In genomic region chr15:90901799-90902655, GRCh38 we compare ENCODE assay signal across 8 cellular contexts. TPM values are rescaled to one million over a fixed set of nuclear protein-coding genes. Genes with fewer than 3 reads are reported as not detected.
DNase-seq lines count a peak whose midpoint lies in the region; ATAC-seq, FAIRE-seq and TF ChIP-seq lines count a peak whose summit lies in the region.

No MANE protein-coding gene starts in this region.

- no peak overlapping the region for H3K4ac ChIP-seq in H1 (replicated peaks; ENCODE audit: insufficient read length, low read depth, low read length)

- peaks cover 28% of the 10 kb centered on the region for H3K4me1 Mint-ChIP-seq in CD8-positive, alpha-beta T cell (ENCODE audit: low read depth)

- H2BK20ac ChIP-seq in H1 (ENCODE audit: low read length): no peak overlapping the region

- peak overlapping the region; percentile 12 for H2AFZ ChIP-seq in H1 (ENCODE audit: low read length)

- no peaks in the 10 kb centered on the region for H3K27me3 Mint-ChIP-seq in CD8-positive, alpha-beta T cell (ENCODE audit: low read depth)

- no peak overlapping the region for H2AK5ac ChIP-seq in H1 (ENCODE audit: low read depth, low read length)

- peak overlapping the region; percentile 89 for H3K4me3 ChIP-seq in CD8-positive, alpha-beta T cell (ENCODE audit: low read depth, low read length)
- H3K4me3 ChIP-seq in H1 (ENCODE audit: extremely low read depth in 1 of 4, insufficient read depth in 2 of 4, low read depth in 3 of 4, low read length in 4 of 4) (peak overlapping the region; percentile 52 to 77 (median 73)), mesodermal cell (ENCODE audit: extremely low read depth, insufficient read depth, low read length, poor library complexity, severe bottlenecking) (peak overlapping the region; percentile 49)

- TF ChIP-seq POLR2A in H1 (IDR thresholded peaks at IDR 0.05; ENCODE audit: control extremely low read depth in 1 of 2, low read depth in 2 of 2, low read length in 2 of 2): no peak

- H3K36me3 Mint-ChIP-seq in CD8-positive, alpha-beta T cell: peaks cover 27% of the 10 kb centered on the region

- ATAC-seq in CD8-positive, alpha-beta T cell: peak; percentile 69
- ATAC-seq in GM19328 (IDR thresholded peaks at IDR 0.05; ENCODE audit: unreplicated experiment): peak; percentile 52
- ATAC-seq in HG03460 (IDR thresholded peaks at IDR 0.05; ENCODE audit: unreplicated experiment): peak; percentile 63

- TF ChIP-seq RAD21 in H1 (IDR thresholded peaks at IDR 0.05 in 1 of 2, conservative IDR thresholded peaks at IDR 0.05 in 1 of 2; ENCODE audit: low read depth in 2 of 2, low read length in 2 of 2): no peak; a peak in 1 of 4 replicates

- no peaks in the 10 kb centered on the region for H3K79me2 ChIP-seq in H1 (ENCODE audit: control insufficient read depth in 1 of 2, insufficient read depth in 2 of 2, low read length in 2 of 2)

- no peak overlapping the region for H2BK120ac ChIP-seq in H1 (replicated peaks; ENCODE audit: low read depth, low read length)

- peaks cover 0 to 5% of the 10 kb centered on the region in 2 experiments for H4K20me1 ChIP-seq in H1 (replicated peaks in 1 of 2; ENCODE audit: control insufficient read depth in 1 of 2, insufficient read depth in 2 of 2, low read length in 2 of 2)

- peak; percentile 42 to 83 (median 68) for DNase-seq in CD8-positive, alpha-beta T cell
- DNase-seq in NCI-H748 treated with DMSO at 0.1 percent for 48 hours (lab: John Stamatoyannopoulos, UW) (peak; percentile 12), H1 (ENCODE audit: low read depth in 1 of 2, low spot score in 2 of 2) (peak in 1 of 2 experiments; percentile 86)
- peak; percentile 33 to 51 for DNase-seq in activated CD8-positive, alpha-beta memory T cell treated with anti-CD3 and anti-CD28 coated beads for 4 hours (ENCODE audit: low read depth in 2 of 2)
- peak; percentile 45 for DNase-seq in stimulated activated CD8-positive, alpha-beta memory T cell treated with anti-CD3 and anti-CD28 coated beads, Interleukin-15, amount 100 ng/mL, for 24 hours (ENCODE audit: low read depth)

- CTCF ChIA-PET in CD8-positive, alpha-beta T cell (lab: Charles Lee): interaction anchor here (1.0 to 22.9 kb wide), 9 partner anchors 8 to 264 kb away, joined by 3 to 262 read pairs (median 4); partner anchors contain the start of genes BLM, FES, HDDC3 and UNC45A
- CTCF ChIA-PET in H1 (lab: Charles Lee; ENCODE audit: partially characterized antibody): interaction anchor here (0.7 to 13.3 kb wide), 16 partner anchors 7 to 1045 kb away, joined by 3 to 187 read pairs (median 3); partner anchors contain the start of genes FES, HDDC3 and UNC45A

- 0 out of 2 replicates have a peak overlapping the region, but pooled peaks have one; percentile 8 for H4K8ac ChIP-seq in H1 (ENCODE audit: extremely low read depth, insufficient read depth, low read length)

- H4K91ac ChIP-seq in H1 (replicated peaks; ENCODE audit: insufficient read length, low read length): no peak overlapping the region

- peak overlapping the region; percentile 93 for H3K27ac Mint-ChIP-seq in CD8-positive, alpha-beta T cell

- peak; percentile 84 for TF ChIP-seq CTCF in CD8-positive, alpha-beta T cell (IDR thresholded peaks at IDR 0.05)
- peak; percentile 53 to 85 (median 81) for TF ChIP-seq CTCF in H1 (IDR thresholded peaks at IDR 0.05; ENCODE audit: control extremely low read depth in 1 of 3, insufficient read depth in 1 of 3, low read depth in 1 of 3, low read length in 3 of 3)

- H3K36me3 ChIP-seq in CD8-positive, alpha-beta T cell (ENCODE audit: insufficient read depth, low read length): peaks cover 21% of the 10 kb centered on the region
- no peaks in the 10 kb centered on the region; a peak in 2 of 8 replicates for H3K36me3 ChIP-seq in H1 (ENCODE audit: control insufficient read depth in 2 of 4, insufficient read depth in 4 of 4, low read length in 3 of 4)
- peaks cover 19% of the 10 kb centered on the region for H3K36me3 ChIP-seq in mesodermal cell (ENCODE audit: control insufficient read depth, insufficient read depth, low read length)

- H3K4me3 Mint-ChIP-seq in CD8-positive, alpha-beta T cell: peak overlapping the region; percentile 92

- no peak for FAIRE-seq in H1 (lab: Jason Lieb, UNC)

- no peaks in the 10 kb centered on the region for H3K27me3 ChIP-seq in CD8-positive, alpha-beta T cell (ENCODE audit: insufficient read depth, low read length)
- H3K27me3 ChIP-seq in H1 (replicated peaks in 1 of 4; ENCODE audit: control insufficient read depth in 3 of 4, extremely low read depth in 1 of 4, insufficient read depth in 3 of 4, low read length in 3 of 4): peaks cover 0 to 16% (median 9%) of the 10 kb centered on the region in 4 experiments; a peak in 5 of 7 replicates

- no peaks in the 10 kb centered on the region for H3K9me3 ChIP-seq in CD8-positive, alpha-beta T cell (ENCODE audit: low read length)
- H3K9me3 ChIP-seq in H1 (ENCODE audit: insufficient read depth in 2 of 2, low read depth in 1 of 2, low read length in 1 of 2): no peaks in the 10 kb centered on the region
- H3K9me3 ChIP-seq in mesodermal cell (ENCODE audit: control insufficient read depth, low read length): no peaks in the 10 kb centered on the region

- intact Hi-C loops in CD8-positive, alpha-beta T cell (cut with DNase I, micrococcal nuclease): loop anchor here (1.0 to 10.0 kb wide), 6 partner anchors 31 to 1567 kb away; partner anchors contain the start of genes BLM (in 2 of the 2), CIB1 (in 1 of the 2) and POLG (in 1 of the 2)

- POLR2A ChIA-PET in CD8-positive, alpha-beta T cell (lab: Charles Lee): interaction anchor here (0.9 to 7.3 kb wide), 8 partner anchors 10 to 185 kb away, joined by 3 to 157 read pairs (median 4); partner anchors contain the start of genes BLM, HDDC3 and UNC45A
- POLR2A ChIA-PET in H1 (lab: Charles Lee; ENCODE audit: partially characterized antibody): interaction anchor here (1.3 to 3.3 kb wide), 2 partner anchors 31 to 52 kb away, joined by 5 to 24 read pairs; partner anchors contain the start of genes HDDC3, RCCD1 and UNC45A

- H4K5ac ChIP-seq in H1 (ENCODE audit: insufficient read length, low read depth, low read length): no peak overlapping the region

- peak overlapping the region; percentile 73 for H3K27ac ChIP-seq in CD8-positive, alpha-beta T cell (ENCODE audit: low read depth, low read length)
- no peak overlapping the region for H3K27ac ChIP-seq in H1 (ENCODE audit: low read depth, low read length)
- peak overlapping the region; percentile 36 for H3K27ac ChIP-seq in mesodermal cell (ENCODE audit: low read depth, low read length, severe bottlenecking)

- H2BK15ac ChIP-seq in H1 (ENCODE audit: low read length): no peak overlapping the region

- TF ChIP-seq EP300 in H1 (IDR thresholded peaks at IDR 0.05; ENCODE audit: borderline replicate concordance in 1 of 2, low read depth in 2 of 2, low read length in 2 of 2): no peak

- H3K18ac ChIP-seq in H1 (ENCODE audit: extremely low read depth, low read length): 0 out of 2 replicates have a peak overlapping the region, but pooled peaks have one; percentile 48

- H3K14ac ChIP-seq in H1 (ENCODE audit: insufficient read length): no peak overlapping the region

- WGBS in H1 (ENCODE audit: extremely low coverage in 1 of 2, insufficient coverage in 1 of 2, insufficient read length in 1 of 2, insufficient replicate concordance in 2 of 2, low coverage in 1 of 2, low lambda C conversion rate in 2 of 2, missing lambda C conversion rate in 1 of 2), 2 experiments: 11% methylated on average over 40 of the region's 45 CpGs; no CpG with 5 or more reads in 1 of the 2 experiments
- WGBS in mesodermal cell (ENCODE audit: insufficient coverage in 2 of 2), 2 experiments: 5 to 6% methylated on average over 35 to 38 of the region's 45 CpGs

- no peaks in the 10 kb centered on the region for H3K79me1 ChIP-seq in H1 (ENCODE audit: low read depth, low read length)

- peak overlapping the region in 3 of 4 experiments; percentile 45 to 53 (median 53); a peak in 4 of 7 replicates for H3K9ac ChIP-seq in H1 (replicated peaks in 1 of 4; ENCODE audit: extremely low read depth in 1 of 4, low read depth in 3 of 4, low read length in 3 of 4)

- H3K23me2 ChIP-seq in H1 (ENCODE audit: low read depth, low read length): peaks cover 14% of the 10 kb centered on the region; the same call in 1 of the 2 replicates

- H3K9me3 Mint-ChIP-seq in CD8-positive, alpha-beta T cell: no peaks in the 10 kb centered on the region

- no peak overlapping the region for H3K56ac ChIP-seq in H1 (replicated peaks; ENCODE audit: insufficient read length, low read depth, low read length)

- H3K4me1 ChIP-seq in CD8-positive, alpha-beta T cell (ENCODE audit: insufficient read depth, low read length): peaks cover 15% of the 10 kb centered on the region
- H3K4me1 ChIP-seq in H1 (replicated peaks in 1 of 4; ENCODE audit: control insufficient read depth in 3 of 4, insufficient read depth in 4 of 4, low read length in 3 of 4) (peaks cover 5 to 8% (median 7%) of the 10 kb centered on the region in 4 experiments; a peak in 6 of 7 replicates), mesodermal cell (ENCODE audit: control insufficient read depth, insufficient read depth, low read length, poor library complexity, severe bottlenecking) (no peaks in the 10 kb centered on the region)

- H3K4me2 ChIP-seq in H1 (ENCODE audit: insufficient read depth in 1 of 2, low read depth in 2 of 2, low read length in 2 of 2): peak overlapping the region; percentile 91 to 97

- H3K23ac ChIP-seq in H1 (ENCODE audit: insufficient read length): no peak overlapping the region

- H2BK5ac ChIP-seq in H1 (ENCODE audit: low read depth, low read length): peak overlapping the region; percentile 35; the same call in 1 of the 2 replicates

- H2BK12ac ChIP-seq in H1 (ENCODE audit: low read depth, low read length): no peak overlapping the region

RNA-seq across cellular contexts. Expression of gene MAN2A2, which starts 1.1 kb away (rescaled TPM):
- 100 to 1,000 TPM; 162 to 172 TPM for total RNA-seq in CD8-positive, alpha-beta T cell
- total RNA-seq in H1 (2021; fragmentation: NEBNext Ultra II Directional; extraction: Animal tissue kit (Norgen Biotek cat#: 25700)): 21.9 and 23.1 TPM in 2 replicates
- 29.7 and 35.9 TPM in 2 replicates for polyA plus RNA-seq in H1 (2011; rRNA removed)
- polyA plus RNA-seq in H1 (2011; cell fraction: cytosol; rRNA removed): 24.6 TPM
- polyA plus RNA-seq in H1 (2011; cell fraction: nucleus; rRNA removed): 210 TPM
- 16.3 to 19.6 TPM (median 18.4 TPM) in 4 replicates for polyA plus RNA-seq in H1 (2012, experiment 1 of 2)
- polyA plus RNA-seq in H1 (2012, experiment 2 of 2): 4.7 TPM
- 18.5 TPM for polyA plus RNA-seq in H1 (2013, experiment 1 of 2)
- polyA plus RNA-seq in H1 (2013, experiment 2 of 2): 14.0 TPM
- polyA minus RNA-seq in H1 (2011; rRNA and poly(A)+ RNA removed): 20.9 and 24.9 TPM in 2 replicates
- polyA minus RNA-seq in H1 (2011; cell fraction: cytosol; rRNA and poly(A)+ RNA removed): 9.3 TPM
- polyA minus RNA-seq in H1 (2011; cell fraction: nucleus; rRNA and poly(A)+ RNA removed): 32.5 TPM
- polyA plus RNA-seq in mesodermal cell (2013, experiment 1 of 2): 18.8 TPM
- polyA plus RNA-seq in mesodermal cell (2013, experiment 2 of 2): 27.2 TPM

RNA-seq across cellular contexts. Expression of gene FES, which starts 17.7 kb away (rescaled TPM):
- 1 to 10 TPM; 4.9 to 6.8 TPM for total RNA-seq in CD8-positive, alpha-beta T cell
- 6.8 and 8.6 TPM in 2 replicates for total RNA-seq in H1 (2021; fragmentation: NEBNext Ultra II Directional; extraction: Animal tissue kit (Norgen Biotek cat#: 25700))
- 8.5 and 10.9 TPM in 2 replicates for polyA plus RNA-seq in H1 (2011; rRNA removed)
- 9.5 TPM for polyA plus RNA-seq in H1 (2011; cell fraction: cytosol; rRNA removed)
- polyA plus RNA-seq in H1 (2011; cell fraction: nucleus; rRNA removed): 42.5 TPM
- 4.2 to 9.7 TPM (median 8.0 TPM) in 4 replicates for polyA plus RNA-seq in H1 (2012, experiment 1 of 2)
- 6.3 TPM for polyA plus RNA-seq in H1 (2012, experiment 2 of 2)
- 3.9 TPM for polyA plus RNA-seq in H1 (2013, experiment 1 of 2)
- 3.0 TPM for polyA plus RNA-seq in H1 (2013, experiment 2 of 2)
- polyA minus RNA-seq in H1 (2011; rRNA and poly(A)+ RNA removed): 7.4 and 8.6 TPM in 2 replicates
- 9.8 TPM for polyA minus RNA-seq in H1 (2011; cell fraction: cytosol; rRNA and poly(A)+ RNA removed)
- 18.5 TPM for polyA minus RNA-seq in H1 (2011; cell fraction: nucleus; rRNA and poly(A)+ RNA removed)
- polyA plus RNA-seq in mesodermal cell (2013, experiment 1 of 2): 30.9 TPM
- 24.3 TPM for polyA plus RNA-seq in mesodermal cell (2013, experiment 2 of 2)

RNA-seq across cellular contexts. Expression of gene HDDC3, which starts 30.3 kb away (rescaled TPM):
- 1 to 10 TPM; 5.1 to 6.0 TPM for total RNA-seq in CD8-positive, alpha-beta T cell
- 16.3 and 17.0 TPM in 2 replicates for total RNA-seq in H1 (2021; fragmentation: NEBNext Ultra II Directional; extraction: Animal tissue kit (Norgen Biotek cat#: 25700))
- polyA plus RNA-seq in H1 (2011; rRNA removed): 16.5 and 19.6 TPM in 2 replicates
- 20.7 TPM for polyA plus RNA-seq in H1 (2011; cell fraction: cytosol; rRNA removed)
- 16.6 TPM for polyA plus RNA-seq in H1 (2011; cell fraction: nucleus; rRNA removed)
- polyA plus RNA-seq in H1 (2012, experiment 1 of 2): 10.3 to 16.5 TPM (median 13.7 TPM) in 4 replicates
- polyA plus RNA-seq in H1 (2012, experiment 2 of 2): 13.7 TPM
- 14.9 TPM for polyA plus RNA-seq in H1 (2013, experiment 1 of 2)
- polyA plus RNA-seq in H1 (2013, experiment 2 of 2): 13.1 TPM
- polyA minus RNA-seq in H1 (2011; rRNA and poly(A)+ RNA removed): 15.6 and 17.6 TPM in 2 replicates
- 11.1 TPM for polyA minus RNA-seq in H1 (2011; cell fraction: cytosol; rRNA and poly(A)+ RNA removed)
- 17.6 TPM for polyA minus RNA-seq in H1 (2011; cell fraction: nucleus; rRNA and poly(A)+ RNA removed)
- 16.3 TPM for polyA plus RNA-seq in mesodermal cell (2013, experiment 1 of 2)
- polyA plus RNA-seq in mesodermal cell (2013, experiment 2 of 2): 13.4 TPM

RNA-seq across cellular contexts. Expression of gene UNC45A, which starts 33.1 kb away (rescaled TPM):
- total RNA-seq in CD8-positive, alpha-beta T cell: 10 to 100 TPM; 18.2 to 21.0 TPM
- total RNA-seq in H1 (2021; fragmentation: NEBNext Ultra II Directional; extraction: Animal tissue kit (Norgen Biotek cat#: 25700)): 75.4 and 84.2 TPM in 2 replicates
- 74.1 and 87.2 TPM in 2 replicates for polyA plus RNA-seq in H1 (2011; rRNA removed)
- polyA plus RNA-seq in H1 (2011; cell fraction: cytosol; rRNA removed): 89.0 TPM
- 152 TPM for polyA plus RNA-seq in H1 (2011; cell fraction: nucleus; rRNA removed)
- polyA plus RNA-seq in H1 (2012, experiment 1 of 2): 58.1 to 98.9 TPM (median 91.2 TPM) in 4 replicates
- 60.3 TPM for polyA plus RNA-seq in H1 (2012, experiment 2 of 2)
- 30.1 TPM for polyA plus RNA-seq in H1 (2013, experiment 1 of 2)
- polyA plus RNA-seq in H1 (2013, experiment 2 of 2): 26.3 TPM
- polyA minus RNA-seq in H1 (2011; rRNA and poly(A)+ RNA removed): 72.3 and 80.6 TPM in 2 replicates
- polyA minus RNA-seq in H1 (2011; cell fraction: cytosol; rRNA and poly(A)+ RNA removed): 47.0 TPM
- polyA minus RNA-seq in H1 (2011; cell fraction: nucleus; rRNA and poly(A)+ RNA removed): 59.5 TPM
- 74.7 TPM for polyA plus RNA-seq in mesodermal cell (2013, experiment 1 of 2)
- 62.6 TPM for polyA plus RNA-seq in mesodermal cell (2013, experiment 2 of 2)

RNA-seq across cellular contexts. Expression of gene FURIN, which starts 33.6 kb away (rescaled TPM):
- total RNA-seq in CD8-positive, alpha-beta T cell: 100 to 1,000 TPM; 130 to 147 TPM
- total RNA-seq in H1 (2021; fragmentation: NEBNext Ultra II Directional; extraction: Animal tissue kit (Norgen Biotek cat#: 25700)): 28.0 and 32.1 TPM in 2 replicates
- 15.8 and 22.5 TPM in 2 replicates for polyA plus RNA-seq in H1 (2011; rRNA removed)
- polyA plus RNA-seq in H1 (2011; cell fraction: cytosol; rRNA removed): 14.1 TPM
- 23.4 TPM for polyA plus RNA-seq in H1 (2011; cell fraction: nucleus; rRNA removed)
- 14.0 to 24.5 TPM (median 23.1 TPM) in 4 replicates for polyA plus RNA-seq in H1 (2012, experiment 1 of 2)
- polyA plus RNA-seq in H1 (2012, experiment 2 of 2): 21.8 TPM
- 25.4 TPM for polyA plus RNA-seq in H1 (2013, experiment 1 of 2)
- 27.3 TPM for polyA plus RNA-seq in H1 (2013, experiment 2 of 2)
- polyA minus RNA-seq in H1 (2011; rRNA and poly(A)+ RNA removed): 14.0 and 17.4 TPM in 2 replicates
- 17.1 TPM for polyA minus RNA-seq in H1 (2011; cell fraction: cytosol; rRNA and poly(A)+ RNA removed)
- 12.8 TPM for polyA minus RNA-seq in H1 (2011; cell fraction: nucleus; rRNA and poly(A)+ RNA removed)
- 200 TPM for polyA plus RNA-seq in mesodermal cell (2013, experiment 1 of 2)
- polyA plus RNA-seq in mesodermal cell (2013, experiment 2 of 2): 168 TPM
